8 cellular contexts compared by ENCODE assay signal in genomic region chr9:85142461-85143401, GRCh38.
DNase-seq lines count a peak whose midpoint lies in the region; ATAC-seq, FAIRE-seq and TF ChIP-seq lines count a peak whose summit lies in the region.

No MANE protein-coding gene starts in this region.

- CTCF ChIA-PET in A549 (lab: Yijun Ruan, JAX), result interaction anchor here (0.6 to 2.7 kb wide), 16 partner anchors 9 to 747 kb away, joined by 3 to 13 read pairs (median 4); no protein-coding TSS in a partner anchor

- peak; percentile 19; the same call in 1 of the 3 replicates for TF ChIP-seq CTCF in A549 (IDR thresholded peaks at IDR 0.05)
- TF ChIP-seq CTCF in VCaP (conservative IDR thresholded peaks at IDR 0.05), result peak; percentile 30

- no peaks in the 10 kb centered on the region for H3K9me3 ChIP-seq in A549

- H3K27ac ChIP-seq in A549 (no peak overlapping the region), VCaP (no peak overlapping the region)

- H3K4me3 ChIP-seq in A549, result no peak overlapping the region

- POLR2A ChIA-PET in A549 (lab: Yijun Ruan, JAX), result no interaction called here

- no peak for TF ChIP-seq EP300 in A549 (IDR thresholded peaks at IDR 0.05)

- no peak overlapping the region for H3K4me2 ChIP-seq in A549

- no peak for TF ChIP-seq POLR2A in A549 (IDR thresholded peaks at IDR 0.05; ENCODE audit: low read length)

- 6% methylated on average over 5 of the region's 5 CpGs for WGBS in A549 (ENCODE audit: missing lambda C conversion rate)

- H3K4me1 ChIP-seq in A549, result no peaks in the 10 kb centered on the region

- no peak for FAIRE-seq in A549 (lab: Jason Lieb, UNC)

- DNase-seq in A549 (ENCODE audit: low read depth in 1 of 2, low spot score in 1 of 2) (peak; percentile 3 to 16), H4 (ENCODE audit: low spot score) (peak; percentile 24), iPS-NIHi7 (ENCODE audit: extremely low spot score) (peak; percentile 64), T1000 (lab: John Stamatoyannopoulos, UW) (no peak), amniotic stem cell (lab: John Stamatoyannopoulos, UW) (no peak)

- ATAC-seq in A549 (peak in 1 of 2 experiments; percentile 42; a peak in 1 of 6 replicates), HG03342 (IDR thresholded peaks at IDR 0.05; ENCODE audit: unreplicated experiment) (no peak), GM18511 (IDR thresholded peaks at IDR 0.05; ENCODE audit: unreplicated experiment) (no peak)

- TF ChIP-seq RAD21 in A549 (conservative IDR thresholded peaks at IDR 0.05 in 1 of 2, IDR thresholded peaks at IDR 0.05 in 1 of 2), result peak; percentile 17 to 48; a peak in 3 of 5 replicates

TF ChIP-seq in A549, 52 proteins besides CTCF, POLR2A, EP300 and RAD21:
- peak; percentile 29; the same call in 2 of the 3 replicates for TF ChIP-seq SMC3 (IDR thresholded peaks at IDR 0.05)
- no peak for TF ChIP-seq HOXB13 (CRISPR knock-in tag; IDR thresholded peaks at IDR 0.05; ENCODE audit: low read depth)
TF ChIP-seq in A549: peak in this region for 1.

Comparison
In these comparisons a context has a peak if more than half of its experiments do, and no peak if none do; other contexts are left out.
1. DNase-seq: peak in A549 (2 of 2), H4 (single experiment) and iPS-NIHi7 (single experiment); none in T1000 (single experiment) and amniotic stem cell (single experiment).